Comparison of ENCODE assay signal across 1 cellular context in genomic region chr14:89417111-89417468, GRCh38.
TF ChIP-seq lines count a peak whose summit lies in the region.

FOXN3 (minus strand) TSS chr14:89417233; CDS start chr14:89412476, 4,757 bp downstream.

TF ChIP-seq in GM12878, 131 proteins besides CTCF, POLR2A, EP300 and RAD21 (continued from another document):
- TF ChIP-seq NR2C1 (IDR thresholded peaks at IDR 0.05) (peak; percentile 26; the same call in 1 of the 2 replicates), RAD51 (IDR thresholded peaks at IDR 0.05) (peak; percentile 51; the same call in 1 of the 2 replicates), ZNF384 (IDR thresholded peaks at IDR 0.05; ENCODE audit: borderline replicate concordance, low read depth, low read length) (peak; percentile 67; the same call in 1 of the 2 replicates), ZSCAN29 (IDR thresholded peaks at IDR 0.05) (peak; percentile 84), POU2F2 (IDR thresholded peaks at IDR 0.05; ENCODE audit: borderline replicate concordance, low read depth, low read length) (peak; percentile 54; the same call in 1 of the 3 replicates), RCOR1 (conservative IDR thresholded peaks at IDR 0.05; ENCODE audit: low read depth, low read length) (0 out of 2 replicates have a peak, but pooled peaks have one; percentile 25), TCF12 (IDR thresholded peaks at IDR 0.05; ENCODE audit: low read depth, low read length) (0 out of 2 replicates have a peak, but pooled peaks have one; percentile 10), USF2 (IDR thresholded peaks at IDR 0.05; ENCODE audit: borderline replicate concordance, low read depth, low read length) (peak; percentile 20; the same call in 1 of the 2 replicates), TAF1 (IDR thresholded peaks at IDR 0.05; ENCODE audit: borderline replicate concordance, low read depth, low read length) (peak; percentile 36; the same call in 1 of the 2 replicates), ZNF274 (IDR thresholded peaks at IDR 0.05; ENCODE audit: insufficient read depth, insufficient read length) (no peak), HCFC1 (IDR thresholded peaks at IDR 0.05; ENCODE audit: low read length) (peak; percentile 30; the same call in 1 of the 2 replicates), CREM (IDR thresholded peaks at IDR 0.05; ENCODE audit: low read depth) (peak; percentile 61; the same call in 1 of the 2 replicates), YY1 (IDR thresholded peaks at IDR 0.05; ENCODE audit: low read depth, low read length) (peak; percentile 37; the same call in 1 of the 2 replicates), CREB1 (IDR thresholded peaks at IDR 0.05; ENCODE audit: low read depth) (peak; percentile 72), FOS (IDR thresholded peaks at IDR 0.05; ENCODE audit: borderline replicate concordance, extremely low read depth, insufficient read length) (no peak), CHD2 (IDR thresholded peaks at IDR 0.05; ENCODE audit: borderline replicate concordance, low read depth, low read length) (0 out of 2 replicates have a peak, but pooled peaks have one; percentile 40), RUNX3 (IDR thresholded peaks at IDR 0.05; ENCODE audit: low read length) (no peak), SMARCA5 (IDR thresholded peaks at IDR 0.05) (peak; percentile 82), IKZF1 (conservative IDR thresholded peaks at IDR 0.05) (0 out of 2 replicates have a peak, but pooled peaks have one; percentile 73), ZNF24 (IDR thresholded peaks at IDR 0.05) (no peak), STAT1 (conservative IDR thresholded peaks at IDR 0.05) (no peak), BHLHE40 (IDR thresholded peaks at IDR 0.05; ENCODE audit: borderline replicate concordance in 1 of 2, low read depth in 2 of 2, low read length in 1 of 2) (no peak)
